Comparison of ENCODE assay signal across 21 cellular contexts in the genomic region with DNA sequence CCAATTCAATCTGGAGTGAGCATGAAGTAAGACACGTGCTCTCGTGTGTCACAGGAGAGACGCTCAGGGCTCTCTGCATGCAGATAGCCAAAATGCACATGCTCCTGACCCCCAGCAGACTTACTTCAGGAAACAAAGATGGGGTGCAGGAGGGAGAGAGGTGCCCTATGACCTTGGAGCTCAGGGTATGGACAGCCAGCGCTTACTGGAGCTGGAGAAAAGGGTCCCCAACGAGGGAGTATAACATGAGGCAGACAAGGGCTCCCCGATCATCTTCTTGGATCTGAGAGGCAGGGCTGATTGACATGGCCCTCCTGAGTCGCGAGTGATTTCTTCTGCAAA.
"Had no signal": no experiment of that assay in that cellular context is flagged by ENCODE, and none has a peak within 500 bp of the region (broad histone marks: within the 10 kb centered on the region; RNA-seq: fewer than 3 reads in every experiment).

No MANE protein-coding gene starts in this region.

- H3K27me3 Mint-ChIP-seq: type B pancreatic cell had no signal

- H3K4me3 ChIP-seq: adrenal gland, ascending aorta, coronary artery, heart right ventricle, mucosa of descending colon, thoracic aorta had no signal

- H3K4me1 Mint-ChIP-seq: naive B cell; stimulated activated naive B cell treated with anti-CD40 and anti-IgM and Interleukin-4, amounts not matched to agents 10 μg/mL and 1 μg/mL and 100 μg/mL, for 72 hours had no signal

- H3K4me1 ChIP-seq: adrenal gland, ascending aorta, heart right ventricle had no signal

- H3K36me3 Mint-ChIP-seq: activated naive CD8-positive, alpha-beta T cell; naive B cell; stimulated activated naive B cell treated with anti-CD40 and anti-IgM and Interleukin-4, amounts not matched to agents 10 μg/mL and 1 μg/mL and 100 μg/mL, for 72 hours had no signal

- H3K4me3 Mint-ChIP-seq: activated naive CD8-positive, alpha-beta T cell; naive B cell; neural crest cell; stimulated activated naive B cell treated with anti-CD40 and anti-IgM and Interleukin-4, amounts not matched to agents 10 μg/mL and 1 μg/mL and 100 μg/mL, for 72 hours; T-helper 2 cell treated with Interferon-gamma antibody and Interleukin-4, amounts not matched to agents 5 μg/mL and 100 μg/mL, for 36 hours; type B pancreatic cell had no signal

- H3K27me3 ChIP-seq: adrenal gland, ascending aorta had no signal

- H3K27ac Mint-ChIP-seq: activated naive CD8-positive, alpha-beta T cell; stimulated activated naive B cell treated with anti-CD40 and anti-IgM and Interleukin-4, amounts not matched to agents 10 μg/mL and 1 μg/mL and 100 μg/mL, for 72 hours; T-helper 2 cell treated with Interferon-gamma antibody and Interleukin-4, amounts not matched to agents 5 μg/mL and 100 μg/mL, for 36 hours; type B pancreatic cell had no signal

- DNase-seq: activated gamma-delta T cell treated with Interleukin-2 at 50 U/mL for 16 hours; activated T-cell treated with anti-CD3 and anti-CD28 coated beads, Interleukin-2, amount 50 U/mL, for 1 hour; adrenal gland; cerebellar nuclear complex; heart right ventricle; islet precursor cell; left colon; mucosa of descending colon; naive B cell; occipital lobe; stimulated activated CD4-positive, alpha-beta T cell treated with anti-CD3 and anti-CD28 coated beads, Interleukin-2, amount 100 ng/mL, for 48 hours; stimulated activated CD8-positive, alpha-beta memory T cell treated with anti-CD3 and anti-CD28 coated beads, Interleukin-4, amount 100 ng/mL, for 48 hours; stimulated activated naive B cell treated with anti-CD40 and anti-IgM and Interleukin-4, amounts not matched to agents 10 μg/mL and 1 μg/mL and 100 μg/mL, for 72 hours; WERI-Rb-1 had no signal

- ATAC-seq: left colon; mucosa of descending colon; stimulated activated naive B cell treated with anti-CD40 and anti-IgM and Interleukin-4, amounts not matched to agents 10 μg/mL and 1 μg/mL and 100 μg/mL, for 72 hours had no signal

- H3K9me3 Mint-ChIP-seq: naive B cell; neural crest cell; T-helper 2 cell treated with Interferon-gamma antibody and Interleukin-4, amounts not matched to agents 5 μg/mL and 100 μg/mL, for 36 hours; type B pancreatic cell had no signal

- H3K27ac ChIP-seq: adrenal gland, ascending aorta, coronary artery, heart right ventricle, thoracic aorta, WERI-Rb-1 had no signal

- H3K9me3 ChIP-seq: adrenal gland, ascending aorta, heart right ventricle, mucosa of descending colon, thoracic aorta had no signal

- H3K36me3 ChIP-seq: adrenal gland, ascending aorta, heart right ventricle, thoracic aorta, WERI-Rb-1 had no signal
